In genomic region chr4:100190643-100191600, GRCh38 we compare ENCODE assay signal across 8 cellular contexts. TPM values are rescaled to one million over a fixed set of nuclear protein-coding genes. Genes with fewer than 3 reads are reported as not detected.
A peak's percentile ranks its signal among the peaks of the same experiment; 100 is the strongest.
DNase-seq lines count a peak whose midpoint lies in the region; ATAC-seq lines count a peak whose summit lies in the region.

No MANE protein-coding gene starts in this region.

- intact Hi-C loops in activated naive CD4-positive, alpha-beta T cell treated with anti-CD3 and anti-CD28 coated beads for 36 hours (cut with micrococcal nuclease), result no loop called here

- H3K36me3 ChIP-seq in iPS DF 6.9 (ENCODE audit: control insufficient read depth, insufficient read depth, low read length), result no peaks in the 10 kb centered on the region
- no peaks in the 10 kb centered on the region for H3K36me3 ChIP-seq in skeletal muscle satellite cell (ENCODE audit: insufficient read depth, low read length)

- H3K4me1 Mint-ChIP-seq in activated naive CD4-positive, alpha-beta T cell treated with anti-CD3 and anti-CD28 coated beads for 36 hours (ENCODE audit: low read depth), result peaks cover 12% of the 10 kb centered on the region
- peaks cover 14% of the 10 kb centered on the region for H3K4me1 Mint-ChIP-seq in activated naive CD8-positive, alpha-beta T cell treated with anti-CD3 and anti-CD28 coated beads, Interleukin-2, amount 50 U/mL, for 24 hours

- no CpG with 5 or more reads among the region's 37 CpGs for whole genome bisulfite sequencing in iPS DF 6.9 (ENCODE audit: insufficient coverage, insufficient read length)

- ATAC-seq in activated naive CD8-positive, alpha-beta T cell treated with anti-CD3 and anti-CD28 coated beads, Interleukin-2, amount 50 U/mL, for 24 hours, result peak; percentile 31
- ATAC-seq in GM19035 (IDR thresholded peaks at IDR 0.05; ENCODE audit: unreplicated experiment), result no peak

- H3K27me3 Mint-ChIP-seq in activated naive CD4-positive, alpha-beta T cell treated with anti-CD3 and anti-CD28 coated beads for 36 hours (ENCODE audit: low read depth), result peaks cover 36% of the 10 kb centered on the region
- peaks cover 47% of the 10 kb centered on the region for H3K27me3 Mint-ChIP-seq in activated naive CD8-positive, alpha-beta T cell treated with anti-CD3 and anti-CD28 coated beads, Interleukin-2, amount 50 U/mL, for 24 hours

- H3K4me2 ChIP-seq in skeletal muscle satellite cell (ENCODE audit: low read length), result peak overlapping the region; percentile 91

- no peaks in the 10 kb centered on the region for H3K9me3 ChIP-seq in iPS DF 6.9 (ENCODE audit: control insufficient read depth, insufficient read depth, low read length)
- no peaks in the 10 kb centered on the region for H3K9me3 ChIP-seq in skeletal muscle satellite cell (replicated peaks; ENCODE audit: low read length)

- H3K9me3 Mint-ChIP-seq in activated naive CD4-positive, alpha-beta T cell treated with anti-CD3 and anti-CD28 coated beads for 36 hours, result no peaks in the 10 kb centered on the region
- no peaks in the 10 kb centered on the region for H3K9me3 Mint-ChIP-seq in activated naive CD8-positive, alpha-beta T cell treated with anti-CD3 and anti-CD28 coated beads, Interleukin-2, amount 50 U/mL, for 24 hours

- H3K4me3 Mint-ChIP-seq in activated naive CD4-positive, alpha-beta T cell treated with anti-CD3 and anti-CD28 coated beads for 36 hours, result peak overlapping the region; percentile 70
- peak overlapping the region; percentile 81 for H3K4me3 Mint-ChIP-seq in activated naive CD8-positive, alpha-beta T cell treated with anti-CD3 and anti-CD28 coated beads, Interleukin-2, amount 50 U/mL, for 24 hours

- H3K36me3 Mint-ChIP-seq in activated naive CD4-positive, alpha-beta T cell treated with anti-CD3 and anti-CD28 coated beads for 36 hours (ENCODE audit: low read depth), result no peaks in the 10 kb centered on the region
- H3K36me3 Mint-ChIP-seq in activated naive CD8-positive, alpha-beta T cell treated with anti-CD3 and anti-CD28 coated beads, Interleukin-2, amount 50 U/mL, for 24 hours (ENCODE audit: low read depth), result no peaks in the 10 kb centered on the region

- H3K27ac Mint-ChIP-seq in activated naive CD4-positive, alpha-beta T cell treated with anti-CD3 and anti-CD28 coated beads for 36 hours, result no peak overlapping the region
- peak overlapping the region; percentile 39 for H3K27ac Mint-ChIP-seq in activated naive CD8-positive, alpha-beta T cell treated with anti-CD3 and anti-CD28 coated beads, Interleukin-2, amount 50 U/mL, for 24 hours

- H3K9ac ChIP-seq in skeletal muscle satellite cell (ENCODE audit: low read depth, low read length), result no peak overlapping the region

- H3K4me1 ChIP-seq in iPS DF 6.9 (ENCODE audit: control insufficient read depth, insufficient read depth, low read length) (peaks cover 1% of the 10 kb centered on the region; the same call in 1 of the 2 replicates), skeletal muscle satellite cell (ENCODE audit: control insufficient read depth, insufficient read depth, low read length) (peaks cover 8% of the 10 kb centered on the region)

- H3K4me3 ChIP-seq in iPS DF 6.9 (ENCODE audit: low read length), result peak overlapping the region; percentile 55; the same call in 1 of the 2 replicates
- peak overlapping the region; percentile 68 for H3K4me3 ChIP-seq in skeletal muscle satellite cell (ENCODE audit: low read length)

- H3K27me3 ChIP-seq in iPS DF 6.9 (ENCODE audit: control insufficient read depth, insufficient read depth, low read length) (peaks cover 5% of the 10 kb centered on the region; the same call in 1 of the 2 replicates), skeletal muscle satellite cell (ENCODE audit: control insufficient read depth, insufficient read depth, low read length) (no peaks in the 10 kb centered on the region)

- DNase-seq in activated naive CD4-positive, alpha-beta T cell treated with anti-CD3 and anti-CD28 coated beads for 36 hours, result no peak
- DNase-seq in activated naive CD4-positive, alpha-beta T cell treated with Interleukin-2 at 50 U/mL for 16 hours, result no peak
- no peak for DNase-seq in activated naive CD8-positive, alpha-beta T cell treated with anti-CD3 and anti-CD28 coated beads, Interleukin-2, amount 50 U/mL, for 24 hours
- DNase-seq in iPS DF 6.9 (ENCODE audit: low read depth, low spot score) (no peak), SHP77 (lab: John Stamatoyannopoulos, UW) (no peak), HCEC 1CT (no peak)

- H3K27ac ChIP-seq in iPS DF 6.9 (ENCODE audit: low read length), result no peak overlapping the region

- CTCF ChIA-PET in activated naive CD4-positive, alpha-beta T cell treated with anti-CD3 and anti-CD28 coated beads for 36 hours (lab: Charles Lee), result no interaction called here

RNA-seq across cellular contexts. Expression of gene DDIT4L, which starts 0.7 kb away (rescaled TPM):
- under 1 TPM; 0.49 to 0.64 TPM for total RNA-seq in activated naive CD4-positive, alpha-beta T cell treated with anti-CD3 and anti-CD28 coated beads for 36 hours
- total RNA-seq in skeletal muscle satellite cell (2012; rRNA removed), result 3.0 and 6.1 TPM in 2 replicates
